In the genomic region with DNA sequence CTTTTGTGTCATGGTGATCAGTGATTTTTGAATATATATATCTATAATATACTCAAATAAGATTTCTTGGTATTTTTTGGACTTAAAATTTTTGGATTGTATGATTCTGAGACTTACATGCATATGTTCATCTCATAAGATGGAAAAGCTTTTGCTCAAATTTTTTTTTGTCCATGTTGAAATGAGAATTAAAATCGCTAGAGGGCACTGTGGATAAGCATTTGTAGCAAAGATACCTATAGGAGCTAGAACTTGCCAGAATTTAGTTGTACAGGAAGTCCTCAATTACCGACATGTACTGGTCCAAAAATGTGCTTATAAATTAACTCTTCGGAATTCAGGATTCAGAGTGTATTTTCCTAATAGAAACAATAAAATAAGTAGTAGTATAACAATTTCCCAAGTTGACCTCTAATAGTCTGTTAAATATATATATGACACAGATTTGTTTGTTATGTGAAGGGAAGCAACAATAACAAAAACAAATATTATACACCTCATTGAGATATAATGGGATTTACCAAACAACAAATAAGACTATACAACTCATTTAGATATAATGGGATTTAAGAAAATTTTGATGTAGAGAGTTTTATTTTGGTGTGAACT, we compare ENCODE assay signal across 8 cellular contexts.
DNase-seq lines count a peak whose midpoint lies in the region; ATAC-seq, FAIRE-seq and TF ChIP-seq lines count a peak whose summit lies in the region.

No MANE protein-coding gene starts in this region.

- no peaks in the 10 kb centered on the region for H3K36me3 Mint-ChIP-seq in activated CD4-positive, alpha-beta T cell treated with anti-CD3 and anti-CD28 coated beads, Interleukin-2, amount 10 ng/mL, durations not matched to agents 24 days and 14 days (ENCODE audit: low read depth)
- no peaks in the 10 kb centered on the region for H3K36me3 Mint-ChIP-seq in activated CD4-positive, alpha-beta T cell treated with anti-CD3 and anti-CD28 coated beads for 36 hours (ENCODE audit: low read depth)
- H3K36me3 Mint-ChIP-seq in GM23338 (ENCODE audit: low read depth), result peaks cover under 1% of the 10 kb centered on the region; the same call in 1 of the 3 replicates
- H3K36me3 Mint-ChIP-seq in naive thymus-derived CD8-positive, alpha-beta T cell, result peaks cover 0 to under 1% (median 0%) of the 10 kb centered on the region in 3 donors

- H3K9me1 ChIP-seq in endothelial cell of umbilical vein (replicated peaks; ENCODE audit: control insufficient read depth, extremely low read depth, insufficient read depth, low read length), result no peaks in the 10 kb centered on the region

- H3K4me3 ChIP-seq in GM23338 (no peak overlapping the region), PC-9 (no peak overlapping the region), endothelial cell of umbilical vein (replicated peaks in 1 of 3; ENCODE audit: insufficient read depth in 1 of 3, low read depth in 1 of 3, low read length in 3 of 3) (no peak overlapping the region)

- no peaks in the 10 kb centered on the region; the same call in 1 of the 2 replicates for H3K4me1 ChIP-seq in GM23338 (ENCODE audit: insufficient read depth)
- no peaks in the 10 kb centered on the region for H3K4me1 ChIP-seq in PC-9 (replicated peaks; ENCODE audit: insufficient read depth)
- no peaks in the 10 kb centered on the region for H3K4me1 ChIP-seq in endothelial cell of umbilical vein (ENCODE audit: control insufficient read depth, extremely low read depth, insufficient read depth, low read length)

- no peaks in the 10 kb centered on the region for H3K9me3 Mint-ChIP-seq in activated CD4-positive, alpha-beta T cell treated with anti-CD3 and anti-CD28 coated beads, Interleukin-2, amount 10 ng/mL, durations not matched to agents 24 days and 14 days
- H3K9me3 Mint-ChIP-seq in activated CD4-positive, alpha-beta T cell treated with anti-CD3 and anti-CD28 coated beads for 36 hours (ENCODE audit: low read depth), result no peaks in the 10 kb centered on the region
- H3K9me3 Mint-ChIP-seq in GM23338, result peaks cover under 1% of the 10 kb centered on the region; the same call in 2 of the 3 replicates
- peaks cover 0 to 4% (median 0%) of the 10 kb centered on the region in 9 donors for H3K9me3 Mint-ChIP-seq in naive thymus-derived CD8-positive, alpha-beta T cell

- POLR2A ChIA-PET in activated CD4-positive, alpha-beta T cell treated with anti-CD3 and anti-CD28 coated beads for 36 hours (lab: Charles Lee), result interaction anchor here (0.7 kb wide), 1 partner anchor 16 kb away, joined by 3 read pairs; no protein-coding TSS in a partner anchor
- POLR2A ChIA-PET in PC-9 (lab: Charles Lee; ENCODE audit: unreplicated experiment), result no interaction called here
- POLR2A ChIA-PET in endothelial cell of umbilical vein (lab: Charles Lee), result no interaction called here
- POLR2A ChIA-PET in naive thymus-derived CD8-positive, alpha-beta T cell (lab: Charles Lee), result no interaction called here

- H3K27ac ChIP-seq in GM23338 (ENCODE audit: low read depth), result no peak overlapping the region
- H3K27ac ChIP-seq in PC-9, result no peak overlapping the region
- H3K27ac ChIP-seq in endothelial cell of umbilical vein (ENCODE audit: insufficient read depth, low read depth, low read length), result no peak overlapping the region

- no peak overlapping the region for H3K9ac ChIP-seq in endothelial cell of umbilical vein (replicated peaks; ENCODE audit: extremely low read depth, insufficient read depth, low read length)

- peak; percentile 66 for DNase-seq in activated CD4-positive, alpha-beta T cell treated with anti-CD3 and anti-CD28 coated beads, Interleukin-2, amount 10 ng/mL, durations not matched to agents 24 days and 14 days
- no peak for DNase-seq in activated CD4-positive, alpha-beta T cell treated with anti-CD3 and anti-CD28 coated beads for 36 hours
- DNase-seq in GM23338 (ENCODE audit: low spot score), result peak; percentile 66
- DNase-seq in KG1 (lab: John Stamatoyannopoulos, UW), result peak; percentile 28
- DNase-seq in PC-9, result no peak
- DNase-seq in endothelial cell of umbilical vein (ENCODE audit: low read depth, low spot score), result peak; percentile 56
- peak in 4 of 10 donors; percentile 7 to 57 (median 50) for DNase-seq in naive thymus-derived CD8-positive, alpha-beta T cell
- no peak for DNase-seq in NCI-H128 (lab: John Stamatoyannopoulos, UW; ENCODE audit: unreplicated experiment)

- no peak overlapping the region for H3K27ac Mint-ChIP-seq in activated CD4-positive, alpha-beta T cell treated with anti-CD3 and anti-CD28 coated beads, Interleukin-2, amount 10 ng/mL, durations not matched to agents 24 days and 14 days
- no peak overlapping the region for H3K27ac Mint-ChIP-seq in activated CD4-positive, alpha-beta T cell treated with anti-CD3 and anti-CD28 coated beads for 36 hours
- no peak overlapping the region for H3K27ac Mint-ChIP-seq in GM23338
- H3K27ac Mint-ChIP-seq in naive thymus-derived CD8-positive, alpha-beta T cell, result no peak overlapping the region

- peak; percentile 72 for FAIRE-seq in endothelial cell of umbilical vein (lab: Jason Lieb, UNC)

- intact Hi-C loops in activated CD4-positive, alpha-beta T cell treated with anti-CD3 and anti-CD28 coated beads, Interleukin-2, amount 10 ng/mL, durations not matched to agents 24 days and 14 days (cut with micrococcal nuclease), result loop anchor here (1.0 kb wide), 1 partner anchor 916 kb away; no protein-coding TSS in a partner anchor
- intact Hi-C loops in activated CD4-positive, alpha-beta T cell treated with anti-CD3 and anti-CD28 coated beads for 36 hours (cut with DNase I, micrococcal nuclease), result loop anchor here (1.0 to 10.0 kb wide), 3 partner anchors 759 to 932 kb away; no protein-coding TSS in a partner anchor
- intact Hi-C loops in PC-9 (cut with micrococcal nuclease; ENCODE audit: unreplicated experiment), result loop anchor here (1.0 kb wide), 1 partner anchor 916 kb away; no protein-coding TSS in a partner anchor
- intact Hi-C loops in endothelial cell of umbilical vein (cut with micrococcal nuclease), result loop anchor here (1.0 kb wide), 2 partner anchors 759 to 916 kb away; no protein-coding TSS in a partner anchor

- CTCF ChIA-PET in activated CD4-positive, alpha-beta T cell treated with anti-CD3 and anti-CD28 coated beads for 36 hours (lab: Charles Lee), result interaction anchor here (0.6 to 3.3 kb wide), 17 partner anchors 9 to 1606 kb away, joined by 3 to 30 read pairs (median 3); no protein-coding TSS in a partner anchor
- CTCF ChIA-PET in PC-9 (lab: Charles Lee), result interaction anchor here (0.7 to 1.0 kb wide), 2 partner anchors 580 to 933 kb away, joined by 3 to 6 read pairs; no protein-coding TSS in a partner anchor
- CTCF ChIA-PET in endothelial cell of umbilical vein (lab: Charles Lee), result interaction anchor here (0.5 to 4.5 kb wide), 23 partner anchors 9 to 1107 kb away, joined by 3 to 98 read pairs (median 4); no protein-coding TSS in a partner anchor

- no peaks in the 10 kb centered on the region for H3K9me3 ChIP-seq in PC-9 (ENCODE audit: insufficient read depth, low read depth)
- no peaks in the 10 kb centered on the region for H3K9me3 ChIP-seq in endothelial cell of umbilical vein (replicated peaks; ENCODE audit: control insufficient read depth, insufficient read depth, low read length)

- peaks cover 3% of the 10 kb centered on the region for H3K27me3 Mint-ChIP-seq in activated CD4-positive, alpha-beta T cell treated with anti-CD3 and anti-CD28 coated beads, Interleukin-2, amount 10 ng/mL, durations not matched to agents 24 days and 14 days
- H3K27me3 Mint-ChIP-seq in activated CD4-positive, alpha-beta T cell treated with anti-CD3 and anti-CD28 coated beads for 36 hours, result no peaks in the 10 kb centered on the region
- peaks cover 3% of the 10 kb centered on the region for H3K27me3 Mint-ChIP-seq in GM23338 (ENCODE audit: insufficient read depth, low read depth, poor library complexity)
- peaks cover 0 to 10% (median 0%) of the 10 kb centered on the region in 5 donors for H3K27me3 Mint-ChIP-seq in naive thymus-derived CD8-positive, alpha-beta T cell

- H3K9me2 ChIP-seq in GM23338 (ENCODE audit: insufficient read depth) (no peaks in the 10 kb centered on the region), PC-9 (ENCODE audit: insufficient read depth) (no peaks in the 10 kb centered on the region)

- H2AFZ ChIP-seq in GM23338, result no peak overlapping the region
- H2AFZ ChIP-seq in PC-9, result no peak overlapping the region
- no peak overlapping the region for H2AFZ ChIP-seq in endothelial cell of umbilical vein (ENCODE audit: low read depth, low read length)

- H3K27me3 ChIP-seq in GM23338 (ENCODE audit: insufficient read depth), result no peaks in the 10 kb centered on the region
- no peaks in the 10 kb centered on the region for H3K27me3 ChIP-seq in PC-9 (ENCODE audit: insufficient read depth, low read depth)
- no peaks in the 10 kb centered on the region for H3K27me3 ChIP-seq in endothelial cell of umbilical vein (ENCODE audit: control insufficient read depth in 2 of 2, insufficient read depth in 2 of 2, low read length in 2 of 2)

- no peaks in the 10 kb centered on the region for H3F3A ChIP-seq in GM23338 (replicated peaks; ENCODE audit: low read depth)
- H3F3A ChIP-seq in PC-9 (ENCODE audit: insufficient read depth, low read depth), result no peaks in the 10 kb centered on the region

- ATAC-seq in activated CD4-positive, alpha-beta T cell treated with anti-CD3 and anti-CD28 coated beads for 36 hours, result no peak
- peak; percentile 59 for ATAC-seq in GM23338
- ATAC-seq in naive thymus-derived CD8-positive, alpha-beta T cell, result peak; percentile 49 to 70

- TF ChIP-seq POLR2A in endothelial cell of umbilical vein (IDR thresholded peaks at IDR 0.05; ENCODE audit: low read depth, low read length), result no peak

- H3K79me2 ChIP-seq in GM23338 (replicated peaks; ENCODE audit: insufficient read depth) (no peaks in the 10 kb centered on the region), PC-9 (ENCODE audit: low read depth) (no peaks in the 10 kb centered on the region), endothelial cell of umbilical vein (ENCODE audit: control insufficient read depth, insufficient read depth, low read length) (no peaks in the 10 kb centered on the region)

- H4K20me1 ChIP-seq in GM23338 (replicated peaks; ENCODE audit: insufficient read depth) (no peaks in the 10 kb centered on the region), PC-9 (ENCODE audit: insufficient read depth) (no peaks in the 10 kb centered on the region), endothelial cell of umbilical vein (replicated peaks; ENCODE audit: control insufficient read depth, extremely low read depth, insufficient read depth, low read length) (no peaks in the 10 kb centered on the region)

- no TSS peak for BruUV-seq in PC-9 (replicated peaks; lab: Mats Ljungman, UMichigan)
- no TSS peak for BruUV-seq in endothelial cell of umbilical vein (replicated peaks; lab: Mats Ljungman, UMichigan)

- H3K4me3 Mint-ChIP-seq in activated CD4-positive, alpha-beta T cell treated with anti-CD3 and anti-CD28 coated beads, Interleukin-2, amount 10 ng/mL, durations not matched to agents 24 days and 14 days, result no peak overlapping the region
- H3K4me3 Mint-ChIP-seq in activated CD4-positive, alpha-beta T cell treated with anti-CD3 and anti-CD28 coated beads for 36 hours, result no peak overlapping the region
- H3K4me3 Mint-ChIP-seq in GM23338, result no peak overlapping the region
- no peak overlapping the region for H3K4me3 Mint-ChIP-seq in naive thymus-derived CD8-positive, alpha-beta T cell

- H3K4me1 Mint-ChIP-seq in activated CD4-positive, alpha-beta T cell treated with anti-CD3 and anti-CD28 coated beads, Interleukin-2, amount 10 ng/mL, durations not matched to agents 24 days and 14 days, result no peaks in the 10 kb centered on the region
- no peaks in the 10 kb centered on the region for H3K4me1 Mint-ChIP-seq in activated CD4-positive, alpha-beta T cell treated with anti-CD3 and anti-CD28 coated beads for 36 hours
- peaks cover 16% of the 10 kb centered on the region for H3K4me1 Mint-ChIP-seq in GM23338
- H3K4me1 Mint-ChIP-seq in naive thymus-derived CD8-positive, alpha-beta T cell, result peaks cover 0 to 2% (median 0%) of the 10 kb centered on the region in 4 donors

- H3K36me3 ChIP-seq in GM23338 (ENCODE audit: insufficient read depth), result no peaks in the 10 kb centered on the region
- no peaks in the 10 kb centered on the region for H3K36me3 ChIP-seq in PC-9 (ENCODE audit: low read depth)
- H3K36me3 ChIP-seq in endothelial cell of umbilical vein (ENCODE audit: control insufficient read depth in 2 of 2, extremely low read depth in 1 of 2, insufficient read depth in 2 of 2, low read length in 2 of 2), result no peaks in the 10 kb centered on the region

- dilution Hi-C loops in endothelial cell of umbilical vein (cut with MboI; ENCODE audit: extremely low pct_ligation_motif_present, low sequenced_read_pairs), result no loop called here

- TF ChIP-seq CTCF in GM23338 (conservative IDR thresholded peaks at IDR 0.05; ENCODE audit: low read depth in 2 of 2) (peak; percentile 61 to 71), PC-9 (conservative IDR thresholded peaks at IDR 0.05) (peak; percentile 78), endothelial cell of umbilical vein (IDR thresholded peaks at IDR 0.05; ENCODE audit: extremely low read depth in 1 of 2, insufficient read depth in 1 of 2, low read depth in 1 of 2, low read length in 2 of 2) (peak; percentile 22 to 34)

- H3K4me2 ChIP-seq in GM23338 (no peak overlapping the region), PC-9 (no peak overlapping the region), endothelial cell of umbilical vein (ENCODE audit: insufficient read depth, low read length) (no peak overlapping the region)

Comparison
In these comparisons a context has a peak if more than half of its experiments do, and no peak if none do; other contexts are left out.
1. DNase-seq: peak in activated CD4-positive, alpha-beta T cell treated with anti-CD3 and anti-CD28 coated beads, Interleukin-2, amount 10 ng/mL, durations not matched to agents 24 days and 14 days (single experiment), GM23338 (single experiment), KG1 (single experiment) and endothelial cell of umbilical vein (single experiment); none in activated CD4-positive, alpha-beta T cell treated with anti-CD3 and anti-CD28 coated beads for 36 hours (single experiment), PC-9 (0 of 2) and NCI-H128 (single experiment).
2. CTCF ChIP-seq: peak in every context shown above with its lines; median percentile 78 in PC-9; 66 in GM23338; 28 in endothelial cell of umbilical vein.